ENCODE assay signal across 2 cellular contexts in the genomic region with DNA sequence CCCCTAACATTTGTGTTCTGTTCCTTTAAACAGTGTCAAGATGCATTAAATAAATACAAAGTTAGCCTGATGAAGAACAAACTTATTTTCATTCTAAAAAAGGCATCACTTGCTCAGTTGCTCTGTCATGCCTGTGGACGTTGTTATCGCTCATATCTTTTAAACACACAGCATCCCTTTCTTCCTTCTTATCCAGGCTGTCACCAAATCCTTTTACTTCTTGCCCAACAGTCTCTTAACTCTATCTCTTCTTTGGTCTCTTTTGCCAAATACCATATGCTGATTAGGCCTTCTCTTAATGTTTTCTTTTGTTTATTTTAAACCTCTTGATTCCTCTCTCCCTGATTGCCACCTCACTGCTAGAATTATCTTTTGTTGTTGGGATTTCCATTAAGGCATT.
TF ChIP-seq lines count a peak whose summit lies in the region.

No MANE protein-coding gene starts in this region.

TF ChIP-seq in HCT116, 20 proteins besides CTCF, POLR2A, EP300 and RAD21:
- TF ChIP-seq JUND (IDR thresholded peaks at IDR 0.05): no peak
- no peak for TF ChIP-seq EGR1 (IDR thresholded peaks at IDR 0.05; ENCODE audit: low read depth)
- TF ChIP-seq FOSL1 (IDR thresholded peaks at IDR 0.05; ENCODE audit: low read depth): no peak
- TF ChIP-seq CBX3 (IDR thresholded peaks at IDR 0.05; ENCODE audit: low read depth): no peak
- TF ChIP-seq, protein P1, sequence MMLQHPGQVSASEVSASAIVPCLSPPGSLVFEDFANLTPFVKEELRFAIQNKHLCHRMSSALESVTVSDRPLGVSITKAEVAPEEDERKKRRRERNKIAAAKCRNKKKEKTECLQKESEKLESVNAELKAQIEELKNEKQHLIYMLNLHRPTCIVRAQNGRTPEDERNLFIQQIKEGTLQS (IDR thresholded peaks at IDR 0.05): no peak
- no peak for TF ChIP-seq EZH2phosphoT487 (IDR thresholded peaks at IDR 0.05; ENCODE audit: borderline replicate concordance)
- TF ChIP-seq ZNF274 (IDR thresholded peaks at IDR 0.05; ENCODE audit: low read depth, low read length): no peak
- TF ChIP-seq ZFX (IDR thresholded peaks at IDR 0.05): no peak
- no peak for TF ChIP-seq ELF1 (IDR thresholded peaks at IDR 0.05; ENCODE audit: borderline replicate concordance, low read depth)
- TF ChIP-seq POLR2AphosphoS5 (IDR thresholded peaks at IDR 0.05; ENCODE audit: low read depth, low read length): no peak
- TF ChIP-seq, protein P2, sequence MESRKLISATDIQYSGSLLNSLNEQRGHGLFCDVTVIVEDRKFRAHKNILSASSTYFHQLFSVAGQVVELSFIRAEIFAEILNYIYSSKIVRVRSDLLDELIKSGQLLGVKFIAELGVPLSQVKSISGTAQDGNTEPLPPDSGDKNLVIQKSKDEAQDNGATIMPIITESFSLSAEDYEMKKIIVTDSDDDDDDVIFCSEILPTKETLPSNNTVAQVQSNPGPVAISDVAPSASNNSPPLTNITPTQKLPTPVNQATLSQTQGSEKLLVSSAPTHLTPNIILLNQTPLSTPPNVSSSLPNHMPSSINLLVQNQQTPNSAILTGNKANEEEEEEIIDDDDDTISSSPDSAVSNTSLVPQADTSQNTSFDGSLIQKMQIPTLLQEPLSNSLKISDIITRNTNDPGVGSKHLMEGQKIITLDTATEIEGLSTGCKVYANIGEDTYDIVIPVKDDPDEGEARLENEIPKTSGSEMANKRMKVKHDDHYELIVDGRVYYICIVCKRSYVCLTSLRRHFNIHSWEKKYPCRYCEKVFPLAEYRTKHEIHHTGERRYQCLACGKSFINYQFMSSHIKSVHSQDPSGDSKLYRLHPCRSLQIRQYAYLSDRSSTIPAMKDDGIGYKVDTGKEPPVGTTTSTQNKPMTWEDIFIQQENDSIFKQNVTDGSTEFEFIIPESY (IDR thresholded peaks at IDR 0.05; ENCODE audit: extremely low read depth, insufficient replicate concordance, low read length): no peak
- no peak for TF ChIP-seq SIN3A (IDR thresholded peaks at IDR 0.05; ENCODE audit: low read depth)
- no peak for TF ChIP-seq EZH2 (IDR thresholded peaks at IDR 0.05)
- no peak for TF ChIP-seq SP1 (IDR thresholded peaks at IDR 0.05; ENCODE audit: low read depth)
- no peak for TF ChIP-seq YY1 (IDR thresholded peaks at IDR 0.05; ENCODE audit: extremely low read depth, insufficient replicate concordance, low read depth, low read length)
- TF ChIP-seq, protein P3, sequence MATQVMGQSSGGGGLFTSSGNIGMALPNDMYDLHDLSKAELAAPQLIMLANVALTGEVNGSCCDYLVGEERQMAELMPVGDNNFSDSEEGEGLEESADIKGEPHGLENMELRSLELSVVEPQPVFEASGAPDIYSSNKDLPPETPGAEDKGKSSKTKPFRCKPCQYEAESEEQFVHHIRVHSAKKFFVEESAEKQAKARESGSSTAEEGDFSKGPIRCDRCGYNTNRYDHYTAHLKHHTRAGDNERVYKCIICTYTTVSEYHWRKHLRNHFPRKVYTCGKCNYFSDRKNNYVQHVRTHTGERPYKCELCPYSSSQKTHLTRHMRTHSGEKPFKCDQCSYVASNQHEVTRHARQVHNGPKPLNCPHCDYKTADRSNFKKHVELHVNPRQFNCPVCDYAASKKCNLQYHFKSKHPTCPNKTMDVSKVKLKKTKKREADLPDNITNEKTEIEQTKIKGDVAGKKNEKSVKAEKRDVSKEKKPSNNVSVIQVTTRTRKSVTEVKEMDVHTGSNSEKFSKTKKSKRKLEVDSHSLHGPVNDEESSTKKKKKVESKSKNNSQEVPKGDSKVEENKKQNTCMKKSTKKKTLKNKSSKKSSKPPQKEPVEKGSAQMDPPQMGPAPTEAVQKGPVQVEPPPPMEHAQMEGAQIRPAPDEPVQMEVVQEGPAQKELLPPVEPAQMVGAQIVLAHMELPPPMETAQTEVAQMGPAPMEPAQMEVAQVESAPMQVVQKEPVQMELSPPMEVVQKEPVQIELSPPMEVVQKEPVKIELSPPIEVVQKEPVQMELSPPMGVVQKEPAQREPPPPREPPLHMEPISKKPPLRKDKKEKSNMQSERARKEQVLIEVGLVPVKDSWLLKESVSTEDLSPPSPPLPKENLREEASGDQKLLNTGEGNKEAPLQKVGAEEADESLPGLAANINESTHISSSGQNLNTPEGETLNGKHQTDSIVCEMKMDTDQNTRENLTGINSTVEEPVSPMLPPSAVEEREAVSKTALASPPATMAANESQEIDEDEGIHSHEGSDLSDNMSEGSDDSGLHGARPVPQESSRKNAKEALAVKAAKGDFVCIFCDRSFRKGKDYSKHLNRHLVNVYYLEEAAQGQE (IDR thresholded peaks at IDR 0.05; ENCODE audit: low read depth): no peak
- TF ChIP-seq TCF7L2 (IDR thresholded peaks at IDR 0.05; ENCODE audit: borderline replicate concordance, extremely low read depth, insufficient read depth, insufficient read length): no peak
- TF ChIP-seq, protein P4, sequence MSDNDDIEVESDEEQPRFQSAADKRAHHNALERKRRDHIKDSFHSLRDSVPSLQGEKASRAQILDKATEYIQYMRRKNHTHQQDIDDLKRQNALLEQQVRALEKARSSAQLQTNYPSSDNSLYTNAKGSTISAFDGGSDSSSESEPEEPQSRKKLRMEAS (IDR thresholded peaks at IDR 0.05): no peak
- no peak for TF ChIP-seq CEBPB (IDR thresholded peaks at IDR 0.05; ENCODE audit: low read depth)
- TF ChIP-seq SRF (IDR thresholded peaks at IDR 0.05; ENCODE audit: low read depth): no peak
TF ChIP-seq in HCT116: peak in this region for 0.

TF ChIP-seq in HepG2, 621 proteins besides CTCF, POLR2A, EP300 and RAD21:
- no peak for TF ChIP-seq FOXA1 (IDR thresholded peaks at IDR 0.05)
- no peak for TF ChIP-seq FOXA1 (CRISPR knock-in tag; IDR thresholded peaks at IDR 0.05)
- no peak for TF ChIP-seq IKZF1 (IDR thresholded peaks at IDR 0.05)
- TF ChIP-seq ZNF484 (CRISPR knock-in tag; IDR thresholded peaks at IDR 0.05; ENCODE audit: borderline replicate concordance, low read depth): no peak
- TF ChIP-seq, protein P5, sequence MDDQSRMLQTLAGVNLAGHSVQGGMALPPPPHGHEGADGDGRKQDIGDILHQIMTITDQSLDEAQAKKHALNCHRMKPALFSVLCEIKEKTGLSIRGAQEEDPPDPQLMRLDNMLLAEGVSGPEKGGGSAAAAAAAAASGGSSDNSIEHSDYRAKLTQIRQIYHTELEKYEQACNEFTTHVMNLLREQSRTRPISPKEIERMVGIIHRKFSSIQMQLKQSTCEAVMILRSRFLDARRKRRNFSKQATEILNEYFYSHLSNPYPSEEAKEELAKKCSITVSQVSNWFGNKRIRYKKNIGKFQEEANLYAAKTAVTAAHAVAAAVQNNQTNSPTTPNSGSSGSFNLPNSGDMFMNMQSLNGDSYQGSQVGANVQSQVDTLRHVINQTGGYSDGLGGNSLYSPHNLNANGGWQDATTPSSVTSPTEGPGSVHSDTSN (CRISPR knock-in tag; IDR thresholded peaks at IDR 0.05; ENCODE audit: borderline replicate concordance): no peak
- TF ChIP-seq, protein P6, sequence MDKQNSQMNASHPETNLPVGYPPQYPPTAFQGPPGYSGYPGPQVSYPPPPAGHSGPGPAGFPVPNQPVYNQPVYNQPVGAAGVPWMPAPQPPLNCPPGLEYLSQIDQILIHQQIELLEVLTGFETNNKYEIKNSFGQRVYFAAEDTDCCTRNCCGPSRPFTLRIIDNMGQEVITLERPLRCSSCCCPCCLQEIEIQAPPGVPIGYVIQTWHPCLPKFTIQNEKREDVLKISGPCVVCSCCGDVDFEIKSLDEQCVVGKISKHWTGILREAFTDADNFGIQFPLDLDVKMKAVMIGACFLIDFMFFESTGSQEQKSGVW (CRISPR knock-in tag; IDR thresholded peaks at IDR 0.05; ENCODE audit: borderline replicate concordance): no peak
- TF ChIP-seq, protein P7, sequence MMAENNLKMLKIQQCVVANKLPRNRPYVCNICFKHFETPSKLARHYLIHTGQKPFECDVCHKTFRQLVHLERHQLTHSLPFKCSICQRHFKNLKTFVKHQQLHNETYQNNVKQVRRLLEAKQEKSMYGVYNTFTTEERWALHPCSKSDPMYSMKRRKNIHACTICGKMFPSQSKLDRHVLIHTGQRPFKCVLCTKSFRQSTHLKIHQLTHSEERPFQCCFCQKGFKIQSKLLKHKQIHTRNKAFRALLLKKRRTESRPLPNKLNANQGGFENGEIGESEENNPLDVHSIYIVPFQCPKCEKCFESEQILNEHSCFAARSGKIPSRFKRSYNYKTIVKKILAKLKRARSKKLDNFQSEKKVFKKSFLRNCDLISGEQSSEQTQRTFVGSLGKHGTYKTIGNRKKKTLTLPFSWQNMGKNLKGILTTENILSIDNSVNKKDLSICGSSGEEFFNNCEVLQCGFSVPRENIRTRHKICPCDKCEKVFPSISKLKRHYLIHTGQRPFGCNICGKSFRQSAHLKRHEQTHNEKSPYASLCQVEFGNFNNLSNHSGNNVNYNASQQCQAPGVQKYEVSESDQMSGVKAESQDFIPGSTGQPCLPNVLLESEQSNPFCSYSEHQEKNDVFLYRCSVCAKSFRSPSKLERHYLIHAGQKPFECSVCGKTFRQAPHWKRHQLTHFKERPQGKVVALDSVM (CRISPR knock-in tag; IDR thresholded peaks at IDR 0.05): no peak
- TF ChIP-seq, protein P8, sequence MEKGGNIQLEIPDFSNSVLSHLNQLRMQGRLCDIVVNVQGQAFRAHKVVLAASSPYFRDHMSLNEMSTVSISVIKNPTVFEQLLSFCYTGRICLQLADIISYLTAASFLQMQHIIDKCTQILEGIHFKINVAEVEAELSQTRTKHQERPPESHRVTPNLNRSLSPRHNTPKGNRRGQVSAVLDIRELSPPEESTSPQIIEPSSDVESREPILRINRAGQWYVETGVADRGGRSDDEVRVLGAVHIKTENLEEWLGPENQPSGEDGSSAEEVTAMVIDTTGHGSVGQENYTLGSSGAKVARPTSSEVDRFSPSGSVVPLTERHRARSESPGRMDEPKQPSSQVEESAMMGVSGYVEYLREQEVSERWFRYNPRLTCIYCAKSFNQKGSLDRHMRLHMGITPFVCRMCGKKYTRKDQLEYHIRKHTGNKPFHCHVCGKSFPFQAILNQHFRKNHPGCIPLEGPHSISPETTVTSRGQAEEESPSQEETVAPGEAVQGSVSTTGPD (CRISPR knock-in tag; IDR thresholded peaks at IDR 0.05): no peak
